Comparison of ENCODE assay signal across 18 cellular contexts in the genomic region with DNA sequence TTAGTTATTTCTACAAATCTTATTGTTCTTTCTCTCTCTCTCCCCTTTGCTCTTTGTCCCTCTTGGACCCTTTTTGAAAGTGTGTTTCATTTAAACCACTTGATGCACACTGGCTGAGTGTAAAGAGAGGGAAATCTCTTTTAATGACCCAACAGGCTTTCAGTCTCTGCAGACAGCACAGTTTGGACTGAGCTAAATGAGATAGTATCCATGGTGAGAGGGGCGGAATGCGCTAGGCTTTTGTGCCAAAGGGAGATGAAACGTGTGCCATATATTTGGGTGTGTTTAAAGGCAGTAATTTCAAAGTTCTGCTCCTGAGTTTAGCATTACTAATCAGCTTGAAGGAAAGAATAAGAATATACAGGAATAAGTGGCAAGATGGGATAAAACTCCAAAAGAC.
DNase-seq lines count a peak whose midpoint lies in the region; ATAC-seq and TF ChIP-seq lines count a peak whose summit lies in the region.
"Had no signal": no experiment of that assay in that cellular context is flagged by ENCODE, and none has a peak within 500 bp of the region (broad histone marks: within the 10 kb centered on the region; RNA-seq: fewer than 3 reads in every experiment).

No MANE protein-coding gene starts in this region.

- peak overlapping the region; percentile 90 for H3K27ac ChIP-seq in cardiac muscle cell
- H3K27ac ChIP-seq in WERI-Rb-1 = no peak overlapping the region
- H3K27ac ChIP-seq: BLaER1 had no signal

- TF ChIP-seq CTCF in cardiac muscle cell (IDR thresholded peaks at IDR 0.05; ENCODE audit: low read depth, low read length) = no peak
- TF ChIP-seq CTCF in WERI-Rb-1 (IDR thresholded peaks at IDR 0.05; ENCODE audit: low read depth, low read length) = no peak

- peak overlapping the region; percentile 21 for H2AFZ ChIP-seq in neuron (ENCODE audit: low read depth, low read length)

- no peak for ATAC-seq in HG03439 (IDR thresholded peaks at IDR 0.05; ENCODE audit: unreplicated experiment)

- H3K9me3 ChIP-seq in cardiac muscle cell (ENCODE audit: low read depth) (no peaks in the 10 kb centered on the region), neuron (ENCODE audit: low read length) (no peaks in the 10 kb centered on the region), WERI-Rb-1 (ENCODE audit: severe bottlenecking) (no peaks in the 10 kb centered on the region)
- H3K9me3 ChIP-seq: BLaER1, gastroesophageal sphincter had no signal

- DNase-seq in DMS 273 (lab: John Stamatoyannopoulos, UW; ENCODE audit: unreplicated experiment) = peak; percentile 31
- no peak for DNase-seq in DMS 273 treated with DMSO at 0.1 percent for 48 hours (lab: John Stamatoyannopoulos, UW)
- peak; percentile 2 to 28 for DNase-seq in cardiac muscle cell (ENCODE audit: low read depth in 1 of 2, low spot score in 1 of 2)
- DNase-seq in cortex of kidney (lab: John Stamatoyannopoulos, UW) = no peak
- no peak for DNase-seq in stimulated activated naive CD4-positive, alpha-beta T cell (lab: John Stamatoyannopoulos, UW)
- no peak for DNase-seq in WERI-Rb-1
- DNase-seq: activated CD4-positive, CD25-positive, alpha-beta regulatory T cell treated with anti-CD3 and anti-CD28 coated beads, Interleukin-2, amount 50 U/mL, for 72 hours; GF-D8; mesendoderm; MV-4-11; NCI-H2029 treated with DMSO at 0.1 percent for 48 hours; NCI-H510A treated with DMSO at 0.1 percent for 48 hours; stimulated activated CD4-positive, alpha-beta T cell treated with anti-CD3 and anti-CD28 coated beads, Interleukin-2, amount 100 ng/mL, for 24 hours; T-helper 2 cell had no signal

- H3K36me3 ChIP-seq in cardiac muscle cell (no peaks in the 10 kb centered on the region), neuron (ENCODE audit: insufficient read depth, low read length) (no peaks in the 10 kb centered on the region), WERI-Rb-1 (no peaks in the 10 kb centered on the region)
- H3K36me3 ChIP-seq: BLaER1, gastroesophageal sphincter had no signal

- H3K4me3 ChIP-seq in cardiac muscle cell = no peak overlapping the region
- peak overlapping the region; percentile 19 for H3K4me3 ChIP-seq in neuron (ENCODE audit: low read length)
- H3K4me3 ChIP-seq in WERI-Rb-1 (ENCODE audit: low read depth, low read length) = no peak overlapping the region
- H3K4me3 ChIP-seq: BLaER1, gastroesophageal sphincter had no signal

- H3K4me1 ChIP-seq in cardiac muscle cell (ENCODE audit: low read depth) (peaks cover 21% of the 10 kb centered on the region), neuron (ENCODE audit: insufficient read depth, low read length) (peaks cover 21% of the 10 kb centered on the region)

- no peaks in the 10 kb centered on the region for H3K27me3 ChIP-seq in cardiac muscle cell
- H3K27me3 ChIP-seq in neuron (ENCODE audit: insufficient read depth, low read length) = no peaks in the 10 kb centered on the region
- no peaks in the 10 kb centered on the region for H3K27me3 ChIP-seq in WERI-Rb-1 (ENCODE audit: insufficient read depth, low read depth, severe bottlenecking)
- H3K27me3 ChIP-seq: BLaER1, gastroesophageal sphincter had no signal

Comparison
In these comparisons a context has a peak if more than half of its experiments do, and no peak if none do; other contexts are left out.
1. DNase-seq: peak in DMS 273 (single experiment) and cardiac muscle cell (2 of 2); none in DMS 273 treated with DMSO at 0.1 percent for 48 hours (single experiment), cortex of kidney (single experiment), stimulated activated naive CD4-positive, alpha-beta T cell (0 of 6) and WERI-Rb-1 (single experiment).